ENCODE assay signal across 17 cellular contexts in the genomic region with DNA sequence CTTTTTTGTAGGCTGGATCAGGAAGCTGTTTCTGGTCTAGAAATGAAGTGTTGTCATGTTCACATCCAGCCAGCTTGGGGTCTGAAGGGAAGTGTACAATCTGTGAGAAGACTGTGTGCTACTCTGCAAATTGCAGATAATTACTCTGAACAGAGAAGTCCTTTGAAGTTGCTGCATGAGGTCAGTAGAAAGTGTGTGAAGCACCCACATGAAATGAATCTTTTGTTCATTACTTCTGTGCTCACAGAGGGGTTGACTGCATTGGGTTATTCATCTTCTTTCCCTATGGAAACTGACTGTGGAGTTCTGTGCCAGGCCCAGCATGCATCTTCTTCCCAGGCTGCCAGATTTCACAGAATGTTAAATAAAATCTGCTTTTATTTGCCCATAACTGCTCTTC. TPM values are rescaled to one million over a fixed set of nuclear protein-coding genes. Genes with fewer than 3 reads are reported as not detected.
DNase-seq lines count a peak whose midpoint lies in the region; TF ChIP-seq lines count a peak whose summit lies in the region.
"Had no signal": no experiment of that assay in that cellular context is flagged by ENCODE, and none has a peak within 500 bp of the region (broad histone marks: within the 10 kb centered on the region; RNA-seq: fewer than 3 reads in every experiment).

No MANE protein-coding gene starts in this region.

- H3K27me3 ChIP-seq in PC-9 (ENCODE audit: insufficient read depth, low read depth): no peaks in the 10 kb centered on the region
- H3K27me3 ChIP-seq: body of pancreas, right lobe of liver had no signal

- H3K4me1 ChIP-seq in PC-9 (replicated peaks; ENCODE audit: insufficient read depth): no peaks in the 10 kb centered on the region
- H3K4me1 ChIP-seq: A549, right lobe of liver had no signal

- no peaks in the 10 kb centered on the region; the same call in 1 of the 2 replicates for H3K9me2 ChIP-seq in PC-9 (ENCODE audit: insufficient read depth)

- no peaks in the 10 kb centered on the region for H3K36me3 ChIP-seq in PC-9 (ENCODE audit: low read depth)
- H3K36me3 ChIP-seq: right lobe of liver had no signal

- TF ChIP-seq CTCF in PC-9 (conservative IDR thresholded peaks at IDR 0.05): no peak

- no peak overlapping the region for H3K4me3 ChIP-seq in PC-9
- H3K4me3 ChIP-seq: A549, body of pancreas, right lobe of liver had no signal

- no peaks in the 10 kb centered on the region for H3K79me2 ChIP-seq in PC-9 (ENCODE audit: low read depth)

- no TSS peak for BruUV-seq in PC-9 (replicated peaks; lab: Mats Ljungman, UMichigan)

- DNase-seq in NCI-H748 (lab: John Stamatoyannopoulos, UW; ENCODE audit: unreplicated experiment) (peak; percentile 14), NCI-H748 treated with DMSO at 0.1 percent for 48 hours (lab: John Stamatoyannopoulos, UW) (no peak), RPMI7951 (ENCODE audit: low read depth) (peak; percentile 40), foreskin melanocyte (peak; percentile 89), superior temporal gyrus (ENCODE audit: extremely low spot score) (peak; percentile 84), PC-9 (no peak), DMS153 (lab: John Stamatoyannopoulos, UW) (no peak)
- DNase-seq in stimulated activated CD4-positive, alpha-beta T cell treated with anti-CD3 and anti-CD28 coated beads, Interleukin-2, amount 100 ng/mL, for 24 hours: no peak
- DNase-seq: activated CD4-positive, CD25-positive, alpha-beta regulatory T cell; body of pancreas; foreskin fibroblast; NCI-H2029; NCI-H526 treated with DMSO at 0.1 percent for 48 hours; right lobe of liver; stimulated activated naive CD8-positive, alpha-beta T cell treated with anti-CD3 and anti-CD28 coated beads, Interleukin-15, Interleukin-2, amounts not matched to agents 100 U/mL and 50 U/mL, for 24 hours; trophoblast cell had no signal

- no peaks in the 10 kb centered on the region for H3F3A ChIP-seq in PC-9 (ENCODE audit: insufficient read depth, low read depth)

- H3K9me3 ChIP-seq in PC-9 (ENCODE audit: insufficient read depth, low read depth): no peaks in the 10 kb centered on the region
- H3K9me3 ChIP-seq: A549, body of pancreas, right lobe of liver had no signal

- intact Hi-C loops in PC-9 (cut with micrococcal nuclease; ENCODE audit: unreplicated experiment): no loop called here

- no peak overlapping the region for H2AFZ ChIP-seq in PC-9

- CTCF ChIA-PET in PC-9 (lab: Charles Lee): interaction anchor here (0.6 kb wide), 1 partner anchor 432 kb away, joined by 3 read pairs; no protein-coding TSS in a partner anchor

- H4K20me1 ChIP-seq in PC-9 (ENCODE audit: insufficient read depth): no peaks in the 10 kb centered on the region

- no peak overlapping the region for H3K4me2 ChIP-seq in PC-9
- H3K4me2 ChIP-seq: A549 had no signal

- no peak overlapping the region for H3K27ac ChIP-seq in PC-9
- H3K27ac ChIP-seq: A549, body of pancreas, right lobe of liver had no signal

- POLR2A ChIA-PET in PC-9 (lab: Charles Lee; ENCODE audit: unreplicated experiment): no interaction called here

RNA-seq across cellular contexts. Expression of a gene that starts 47.1 kb away (rescaled TPM):
- 6.9 and 7.6 TPM in 2 replicates for total RNA-seq in RPMI7951 (2014; rRNA removed; shearing (Covaris generic))
- 21.7 and 33.9 TPM in 2 replicates for total RNA-seq in PC-9 (2021)

Comparison
In these comparisons a context has a peak if more than half of its experiments do, and no peak if none do; other contexts are left out.
1. DNase-seq: peak in NCI-H748 (single experiment), RPMI7951 (single experiment), foreskin melanocyte (single experiment) and superior temporal gyrus (single experiment); none in NCI-H748 treated with DMSO at 0.1 percent for 48 hours (single experiment), stimulated activated CD4-positive, alpha-beta T cell treated with anti-CD3 and anti-CD28 coated beads, Interleukin-2, amount 100 ng/mL, for 24 hours (0 of 2), PC-9 (0 of 2) and DMS153 (single experiment).